In genomic region chr21:15514073-15514946, GRCh38 we compare ENCODE assay signal across 1 cellular context.
TF ChIP-seq lines count a peak whose summit lies in the region.

No MANE protein-coding gene starts in this region.

TF ChIP-seq in HepG2, 621 proteins besides CTCF, POLR2A, EP300 and RAD21 (continued from another document and continues in another):
- TF ChIP-seq ZNF574 (CRISPR knock-in tag; IDR thresholded peaks at IDR 0.05) (0 out of 2 replicates have a peak, but pooled peaks have one; percentile 18), ZNF740 (CRISPR knock-in tag; IDR thresholded peaks at IDR 0.05) (no peak), SIN3A (IDR thresholded peaks at IDR 0.05; ENCODE audit: borderline replicate concordance, low read depth, low read length) (no peak), HIC2 (CRISPR knock-in tag; IDR thresholded peaks at IDR 0.05; ENCODE audit: low read depth) (no peak), ZFP36L1 (CRISPR knock-in tag; IDR thresholded peaks at IDR 0.05) (peak; percentile 79; the same call in 1 of the 2 replicates), SKIL (CRISPR knock-in tag; IDR thresholded peaks at IDR 0.05; ENCODE audit: borderline replicate concordance) (peak; percentile 43; the same call in 1 of the 2 replicates), ZNF615 (CRISPR knock-in tag; IDR thresholded peaks at IDR 0.05; ENCODE audit: borderline replicate concordance) (no peak), NONO (IDR thresholded peaks at IDR 0.05) (no peak), NONO (CRISPR knock-in tag; conservative IDR thresholded peaks at IDR 0.05) (peak; percentile 46; the same call in 1 of the 2 replicates), MAX (IDR thresholded peaks at IDR 0.05) (peak; percentile 49; the same call in 1 of the 2 replicates), ZNF510 (CRISPR knock-in tag; IDR thresholded peaks at IDR 0.05; ENCODE audit: low read depth) (no peak), ZNF609 (CRISPR knock-in tag; IDR thresholded peaks at IDR 0.05; ENCODE audit: borderline replicate concordance) (peak; percentile 90), KDM5A (IDR thresholded peaks at IDR 0.05; ENCODE audit: borderline replicate concordance, low read length) (peak; percentile 38; the same call in 1 of the 2 replicates), ZNF512B (CRISPR knock-in tag; IDR thresholded peaks at IDR 0.05; ENCODE audit: borderline replicate concordance) (peak; percentile 85; the same call in 1 of the 2 replicates), DMTF1 (CRISPR knock-in tag; IDR thresholded peaks at IDR 0.05) (no peak), SNAPC5 (CRISPR knock-in tag; IDR thresholded peaks at IDR 0.05; ENCODE audit: borderline replicate concordance) (no peak), MLXIP (CRISPR knock-in tag; IDR thresholded peaks at IDR 0.05; ENCODE audit: borderline replicate concordance) (no peak), ZFP82 (CRISPR knock-in tag; IDR thresholded peaks at IDR 0.05; ENCODE audit: borderline replicate concordance) (no peak), ZNF883 (CRISPR knock-in tag; IDR thresholded peaks at IDR 0.05; ENCODE audit: not compliant biosample characterization) (no peak), TOPORS (CRISPR knock-in tag; IDR thresholded peaks at IDR 0.05) (no peak), ZNF34 (CRISPR knock-in tag; IDR thresholded peaks at IDR 0.05; ENCODE audit: borderline replicate concordance) (no peak), HDAC2 (CRISPR knock-in tag; IDR thresholded peaks at IDR 0.05) (peak; percentile 96), CAMTA2 (CRISPR knock-in tag; IDR thresholded peaks at IDR 0.05; ENCODE audit: borderline replicate concordance) (no peak), THAP7 (CRISPR knock-in tag; IDR thresholded peaks at IDR 0.05) (no peak), ZSCAN21 (CRISPR knock-in tag; IDR thresholded peaks at IDR 0.05; ENCODE audit: borderline replicate concordance) (0 out of 2 replicates have a peak, but pooled peaks have one; percentile 69), ZNF121 (CRISPR knock-in tag; IDR thresholded peaks at IDR 0.05) (no peak), CHD4 (IDR thresholded peaks at IDR 0.05; ENCODE audit: borderline replicate concordance, low read length) (no peak; the same call in 1 of the 2 replicates), DNMT1 (CRISPR knock-in tag; IDR thresholded peaks at IDR 0.05) (no peak), ZSCAN20 (CRISPR knock-in tag; IDR thresholded peaks at IDR 0.05; ENCODE audit: borderline replicate concordance) (no peak), PTBP1 (IDR thresholded peaks at IDR 0.05; ENCODE audit: low read depth, low read length, poor library complexity, severe bottlenecking) (no peak)
